ENCODE assay signal across 16 cellular contexts in the genomic region with DNA sequence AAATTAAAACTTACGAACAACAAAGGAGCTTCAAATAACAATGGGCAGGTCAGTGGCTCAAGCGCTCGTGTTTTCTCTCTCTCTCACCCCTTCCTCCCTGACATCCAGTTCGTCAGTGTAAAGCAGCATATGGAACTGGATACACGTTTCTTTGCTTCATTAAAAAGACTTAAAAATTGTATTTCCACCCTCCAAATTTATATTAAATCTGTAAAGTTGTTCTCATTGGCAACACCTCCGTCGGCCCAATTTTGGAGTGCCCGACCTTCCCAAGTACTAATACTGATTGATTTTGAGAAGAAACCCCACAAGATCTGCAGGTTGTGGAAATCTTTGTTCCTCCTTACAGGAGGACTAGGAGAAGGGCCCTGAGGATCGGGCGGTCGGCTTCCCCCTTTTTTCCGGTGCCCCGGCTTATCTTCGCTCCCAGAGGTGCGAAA. TPM values are rescaled to one million over a fixed set of nuclear protein-coding genes. Genes with fewer than 3 reads are reported as not detected.
A peak's percentile ranks its signal among the peaks of the same experiment; 100 is the strongest.
DNase-seq lines count a peak whose midpoint lies in the region; ATAC-seq and TF ChIP-seq lines count a peak whose summit lies in the region.
"Had no signal": no experiment of that assay in that cellular context is flagged by ENCODE, and none has a peak within 500 bp of the region (broad histone marks: within the 10 kb centered on the region; RNA-seq: fewer than 3 reads in every experiment).

No MANE protein-coding gene starts in this region.

- H3K9me3 Mint-ChIP-seq in natural killer cell treated with Interleukin-12 subunit alpha and Interleukin-12 subunit beta and Interleukin-15 and Interleukin-18, amount 100 ng/mL, for 72 hours, result no peaks in the 10 kb centered on the region
- H3K9me3 Mint-ChIP-seq in natural killer cell, result no peaks in the 10 kb centered on the region
- H3K9me3 Mint-ChIP-seq in activated CD4-positive, alpha-beta memory T cell treated with anti-CD3 and anti-CD28 coated beads, Interleukin-2, amount 10 ng/mL, durations not matched to agents 7 days and 5 days, result no peaks in the 10 kb centered on the region
- H3K9me3 Mint-ChIP-seq: activated naive CD4-positive, alpha-beta T cell treated with anti-CD3 and anti-CD28 coated beads, Interleukin-2, amount 50 U/mL, for 72 hours had no signal

- intact Hi-C loops in natural killer cell (cut with micrococcal nuclease) (no loop called here), posterior vena cava (cut with DNase I) (no loop called here), left lung (cut with DNase I) (no loop called here)

- H3K4me3 ChIP-seq in mesendoderm (ENCODE audit: low read length), result no peak overlapping the region
- H3K4me3 ChIP-seq in left lung, result no peak overlapping the region
- H3K4me3 ChIP-seq: lung had no signal

- DNase-seq in natural killer cell treated with Interleukin-12 subunit alpha and Interleukin-12 subunit beta and Interleukin-15 and Interleukin-18, amount 100 ng/mL, for 72 hours (ENCODE audit: low spot score), result no peak
- no peak for DNase-seq in natural killer cell
- no peak for DNase-seq in activated CD4-positive, alpha-beta memory T cell treated with anti-CD3 and anti-CD28 coated beads, Interleukin-2, amount 10 ng/mL, durations not matched to agents 7 days and 5 days
- no peak for DNase-seq in mesendoderm
- no peak for DNase-seq in RPMI8226
- no peak for DNase-seq in posterior vena cava (ENCODE audit: low spot score)
- DNase-seq in left lung, result no peak
- DNase-seq: CD4-positive, CD25-positive, alpha-beta regulatory T cell; effector memory CD4-positive, alpha-beta T cell; GOT3; NCI-H2081; SHP77 had no signal

- ATAC-seq in natural killer cell treated with Interleukin-12 subunit alpha and Interleukin-12 subunit beta and Interleukin-15 and Interleukin-18, amount 100 ng/mL, for 72 hours, result no peak
- ATAC-seq in natural killer cell (no peak), GM21526 (IDR thresholded peaks at IDR 0.05; ENCODE audit: low FRiP score, unreplicated experiment) (no peak), left lung (no peak)

- TF ChIP-seq CTCF in natural killer cell (IDR thresholded peaks at IDR 0.05), result no peak
- TF ChIP-seq CTCF in left lung (IDR thresholded peaks at IDR 0.05), result no peak

- H3K27ac ChIP-seq in mesendoderm (ENCODE audit: low read depth, low read length), result no peak overlapping the region
- H3K27ac ChIP-seq in left lung, result no peak overlapping the region

- H3K27me3 ChIP-seq in mesendoderm (ENCODE audit: insufficient read depth, low read length, poor library complexity) (peaks cover 57% of the 10 kb centered on the region), left lung (peaks cover 93 to 100% of the 10 kb centered on the region in 2 donors)

- H3K4me3 Mint-ChIP-seq in natural killer cell treated with Interleukin-12 subunit alpha and Interleukin-12 subunit beta and Interleukin-15 and Interleukin-18, amount 100 ng/mL, for 72 hours, result peak overlapping the region; percentile 86
- no peak overlapping the region for H3K4me3 Mint-ChIP-seq in natural killer cell
- H3K4me3 Mint-ChIP-seq in activated CD4-positive, alpha-beta memory T cell treated with anti-CD3 and anti-CD28 coated beads, Interleukin-2, amount 10 ng/mL, durations not matched to agents 7 days and 5 days, result peak overlapping the region; percentile 18

- no CpG with 5 or more reads among the region's 15 CpGs for WGBS in mesendoderm (ENCODE audit: extremely low coverage, insufficient coverage, low lambda C conversion rate)

- no peaks in the 10 kb centered on the region for H3K79me2 ChIP-seq in mesendoderm (ENCODE audit: control insufficient read depth, insufficient read depth, low read length)

- no peak overlapping the region for H2BK15ac ChIP-seq in mesendoderm (replicated peaks; ENCODE audit: low read depth)

- no peak overlapping the region for H3K18ac ChIP-seq in mesendoderm (ENCODE audit: low read length)

- H3K27me3 Mint-ChIP-seq in natural killer cell treated with Interleukin-12 subunit alpha and Interleukin-12 subunit beta and Interleukin-15 and Interleukin-18, amount 100 ng/mL, for 72 hours, result peaks cover 62 to 91% of the 10 kb centered on the region in 2 donors
- H3K27me3 Mint-ChIP-seq in natural killer cell (ENCODE audit: low read depth in 2 of 2), result peaks cover 78 to 92% of the 10 kb centered on the region in 2 donors
- H3K27me3 Mint-ChIP-seq in activated CD4-positive, alpha-beta memory T cell treated with anti-CD3 and anti-CD28 coated beads, Interleukin-2, amount 10 ng/mL, durations not matched to agents 7 days and 5 days, result peaks cover 89% of the 10 kb centered on the region

- no peak overlapping the region for H2BK120ac ChIP-seq in mesendoderm (ENCODE audit: low read depth, low read length)

- H3K4me1 Mint-ChIP-seq in natural killer cell treated with Interleukin-12 subunit alpha and Interleukin-12 subunit beta and Interleukin-15 and Interleukin-18, amount 100 ng/mL, for 72 hours (ENCODE audit: low read depth in 2 of 2), result peaks cover 41 to 42% of the 10 kb centered on the region in 2 donors
- peaks cover 37 to 50% of the 10 kb centered on the region in 2 donors for H3K4me1 Mint-ChIP-seq in natural killer cell
- H3K4me1 Mint-ChIP-seq in activated CD4-positive, alpha-beta memory T cell treated with anti-CD3 and anti-CD28 coated beads, Interleukin-2, amount 10 ng/mL, durations not matched to agents 7 days and 5 days, result peaks cover 53% of the 10 kb centered on the region

- peak overlapping the region; percentile 31 for H3K9ac ChIP-seq in mesendoderm (ENCODE audit: low read length)

- no peak overlapping the region for H2BK5ac ChIP-seq in mesendoderm (ENCODE audit: low read length)

- POLR2A ChIA-PET in activated CD4-positive, alpha-beta memory T cell treated with anti-CD3 and anti-CD28 coated beads, Interleukin-2, amount 10 ng/mL, durations not matched to agents 7 days and 5 days (lab: Charles Lee), result no interaction called here

- no peak overlapping the region for H4K5ac ChIP-seq in mesendoderm (ENCODE audit: low read length)

- peak overlapping the region; percentile 83 for H3K23ac ChIP-seq in mesendoderm (ENCODE audit: low read length)

- H3K4me2 ChIP-seq in mesendoderm (ENCODE audit: low read length), result peak overlapping the region; percentile 37

- no peak overlapping the region for H3K27ac Mint-ChIP-seq in natural killer cell treated with Interleukin-12 subunit alpha and Interleukin-12 subunit beta and Interleukin-15 and Interleukin-18, amount 100 ng/mL, for 72 hours
- no peak overlapping the region for H3K27ac Mint-ChIP-seq in natural killer cell
- no peak overlapping the region for H3K27ac Mint-ChIP-seq in activated CD4-positive, alpha-beta memory T cell treated with anti-CD3 and anti-CD28 coated beads, Interleukin-2, amount 10 ng/mL, durations not matched to agents 7 days and 5 days
- H3K27ac Mint-ChIP-seq: activated naive CD4-positive, alpha-beta T cell treated with anti-CD3 and anti-CD28 coated beads, Interleukin-2, amount 50 U/mL, for 72 hours had no signal

- CTCF ChIA-PET in activated CD4-positive, alpha-beta memory T cell treated with anti-CD3 and anti-CD28 coated beads, Interleukin-2, amount 10 ng/mL, durations not matched to agents 7 days and 5 days (lab: Charles Lee), result no interaction called here

- H3K4me1 ChIP-seq in mesendoderm (ENCODE audit: control insufficient read depth, low read depth, low read length) (peaks cover 16% of the 10 kb centered on the region), left lung (peaks cover 11 to 41% of the 10 kb centered on the region in 2 donors)

- peak overlapping the region; percentile 91 for H3K56ac ChIP-seq in mesendoderm (ENCODE audit: low read length)

- H3K36me3 ChIP-seq in mesendoderm (ENCODE audit: control insufficient read depth, insufficient read depth, low read length), result no peaks in the 10 kb centered on the region
- H3K36me3 ChIP-seq in left lung, result no peaks in the 10 kb centered on the region

- peaks cover 5% of the 10 kb centered on the region for H3K36me3 Mint-ChIP-seq in natural killer cell treated with Interleukin-12 subunit alpha and Interleukin-12 subunit beta and Interleukin-15 and Interleukin-18, amount 100 ng/mL, for 72 hours
- peaks cover 7% of the 10 kb centered on the region for H3K36me3 Mint-ChIP-seq in natural killer cell
- H3K36me3 Mint-ChIP-seq in activated CD4-positive, alpha-beta memory T cell treated with anti-CD3 and anti-CD28 coated beads, Interleukin-2, amount 10 ng/mL, durations not matched to agents 7 days and 5 days (ENCODE audit: low read depth), result peaks cover 5% of the 10 kb centered on the region
- H3K36me3 Mint-ChIP-seq: CD4-positive, CD25-positive, alpha-beta regulatory T cell had no signal

- no peak overlapping the region for H3K4ac ChIP-seq in mesendoderm (ENCODE audit: low read depth, low read length)

- H4K8ac ChIP-seq in mesendoderm (ENCODE audit: low read depth, low read length), result no peak overlapping the region

- H2AK5ac ChIP-seq in mesendoderm (ENCODE audit: low read length), result no peak overlapping the region

- H3K9me3 ChIP-seq in left lung, result no peaks in the 10 kb centered on the region

- H3K79me1 ChIP-seq in mesendoderm (ENCODE audit: low read length), result no peaks in the 10 kb centered on the region

RNA-seq across cellular contexts. Expression of a gene that starts 2.2 kb away (rescaled TPM):
- total RNA-seq in natural killer cell treated with Interleukin-12 subunit alpha and Interleukin-12 subunit beta and Interleukin-15 and Interleukin-18, amount 100 ng/mL, for 72 hours, result under 1 TPM in 1 of 2 donors, not detected in 1; 0.05 TPM
- total RNA-seq in natural killer cell, result not detected
- not detected for total RNA-seq in activated CD4-positive, alpha-beta memory T cell treated with anti-CD3 and anti-CD28 coated beads, Interleukin-2, amount 10 ng/mL, durations not matched to agents 7 days and 5 days
- 0.20 TPM for polyA plus RNA-seq in mesendoderm (2013, experiment 1 of 2)
- polyA plus RNA-seq in mesendoderm (2013, experiment 2 of 2), result 0.13 TPM
- total RNA-seq in posterior vena cava, result not detected
- under 1 TPM in 1 of 2 donors, not detected in 1; 0.08 TPM for total RNA-seq in left lung
- total RNA-seq: lung, ureter had no signal
- polyA plus RNA-seq: CD4-positive, CD25-positive, alpha-beta regulatory T cell had no signal
